Comparison of ENCODE assay signal across 1 cellular context in the genomic region with DNA sequence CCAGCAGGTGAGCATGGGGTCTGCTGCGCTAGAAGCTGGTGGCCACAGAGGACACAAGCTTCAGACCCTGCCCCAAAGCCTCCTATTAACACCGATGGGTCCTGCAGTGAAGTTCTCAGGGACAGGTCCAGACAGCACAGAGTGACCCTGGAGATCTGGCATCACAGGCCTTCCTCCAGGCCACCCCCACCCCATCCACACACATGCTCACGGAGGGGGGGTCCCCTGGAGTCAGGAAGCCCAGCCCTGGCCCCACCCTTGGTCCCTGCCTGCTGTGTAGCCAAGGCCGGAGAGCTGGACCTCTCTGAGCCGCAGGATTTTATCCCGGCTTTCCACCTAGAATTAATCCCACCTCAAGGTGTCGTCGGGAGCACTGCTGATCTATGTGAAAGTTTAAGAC.
TF ChIP-seq lines count a peak whose summit lies in the region.

No MANE protein-coding gene starts in this region.

TF ChIP-seq in IMR-90, 13 proteins besides CTCF, POLR2A, EP300 and RAD21 (continued from another document):
- no peak for TF ChIP-seq CEBPB (IDR thresholded peaks at IDR 0.05; ENCODE audit: low read depth, low read length)
- no peak for TF ChIP-seq RCOR1 (IDR thresholded peaks at IDR 0.05; ENCODE audit: insufficient replicate concordance, low read length)
